Comparison of ENCODE assay signal across 13 cellular contexts in genomic region chr1:79617777-79618176, GRCh38.
DNase-seq lines count a peak whose midpoint lies in the region; ATAC-seq, FAIRE-seq and TF ChIP-seq lines count a peak whose summit lies in the region.
"Had no signal": no experiment of that assay in that cellular context is flagged by ENCODE, and none has a peak within 500 bp of the region (broad histone marks: within the 10 kb centered on the region; RNA-seq: fewer than 3 reads in every experiment).

No MANE protein-coding gene starts in this region.

- H4K20me1 ChIP-seq in OCI-LY7 (ENCODE audit: insufficient read depth, low read length) (no peaks in the 10 kb centered on the region), endothelial cell of umbilical vein (replicated peaks; ENCODE audit: control insufficient read depth, extremely low read depth, insufficient read depth, low read length) (no peaks in the 10 kb centered on the region), smooth muscle cell (ENCODE audit: low read depth) (no peaks in the 10 kb centered on the region)

- CTCF ChIA-PET in MCF 10A (lab: Yijun Ruan, JAX) (interaction anchor here (0.5 to 0.8 kb wide), 2 partner anchors 80 to 113 kb away, joined by 3 read pairs; no protein-coding TSS in a partner anchor), OCI-LY7 (lab: Charles Lee; ENCODE audit: unreplicated experiment) (no interaction called here), endothelial cell of umbilical vein (lab: Charles Lee) (no interaction called here)
- CTCF ChIA-PET in CD4-positive, alpha-beta T cell (lab: Charles Lee): no interaction called here

- no peaks in the 10 kb centered on the region for H3K9me3 Mint-ChIP-seq in MCF 10A (ENCODE audit: unreplicated experiment)
- H3K9me3 Mint-ChIP-seq in activated T-helper 17 cell treated with anti-CD3 and anti-CD28 coated beads, Interleukin-2, amount 50 U/mL, for 72 hours: no peaks in the 10 kb centered on the region
- peaks cover 4% of the 10 kb centered on the region for H3K9me3 Mint-ChIP-seq in CD4-positive, alpha-beta T cell

- H3K27me3 ChIP-seq in breast epithelium: no peaks in the 10 kb centered on the region
- no peaks in the 10 kb centered on the region for H3K27me3 ChIP-seq in endothelial cell of umbilical vein (ENCODE audit: control insufficient read depth in 2 of 2, insufficient read depth in 2 of 2, low read length in 2 of 2)
- H3K27me3 ChIP-seq in smooth muscle cell (ENCODE audit: low read depth): no peaks in the 10 kb centered on the region
- no peaks in the 10 kb centered on the region for H3K27me3 ChIP-seq in CD4-positive, alpha-beta T cell (ENCODE audit: control insufficient read depth, insufficient read depth, low read length)
- H3K27me3 ChIP-seq: neutrophil had no signal

- 75% methylated on average over 2 of the region's 2 CpGs for WGBS in smooth muscle cell (ENCODE audit: low lambda C conversion rate)

- BruUV-seq in MCF 10A (replicated peaks; lab: Mats Ljungman, UMichigan) (no TSS peak), OCI-LY7 (replicated peaks; lab: Mats Ljungman, UMichigan) (no TSS peak), endothelial cell of umbilical vein (replicated peaks; lab: Mats Ljungman, UMichigan) (no TSS peak)

- H3K79me2 ChIP-seq in OCI-LY7 (ENCODE audit: insufficient read depth, low read depth, low read length): no peaks in the 10 kb centered on the region
- no peaks in the 10 kb centered on the region for H3K79me2 ChIP-seq in endothelial cell of umbilical vein (ENCODE audit: control insufficient read depth, insufficient read depth, low read length)
- no peaks in the 10 kb centered on the region for H3K79me2 ChIP-seq in smooth muscle cell (ENCODE audit: low read depth)

- TF ChIP-seq CTCF in MCF 10A (IDR thresholded peaks at IDR 0.05; ENCODE audit: unreplicated experiment) (peak; percentile 25), breast epithelium (IDR thresholded peaks at IDR 0.05) (no peak), OCI-LY7 (conservative IDR thresholded peaks at IDR 0.05; ENCODE audit: low read length) (peak; percentile 67), endothelial cell of umbilical vein (IDR thresholded peaks at IDR 0.05; ENCODE audit: extremely low read depth in 1 of 2, insufficient read depth in 1 of 2, low read depth in 1 of 2, low read length in 2 of 2) (peak; percentile 7 to 28), smooth muscle cell (IDR thresholded peaks at IDR 0.05; ENCODE audit: borderline replicate concordance, insufficient read depth, poor library complexity, severe bottlenecking) (peak; percentile 22)
- TF ChIP-seq CTCF in CD4-positive, alpha-beta T cell (IDR thresholded peaks at IDR 0.05): no peak

- H3K4me3 ChIP-seq in breast epithelium (no peak overlapping the region), OCI-LY7 (ENCODE audit: low read depth, low read length, poor library complexity, severe bottlenecking) (no peak overlapping the region), endothelial cell of umbilical vein (replicated peaks in 1 of 3; ENCODE audit: insufficient read depth in 1 of 3, low read depth in 1 of 3, low read length in 3 of 3) (no peak overlapping the region), smooth muscle cell (no peak overlapping the region)

- no peak overlapping the region for H3K4me3 Mint-ChIP-seq in MCF 10A (ENCODE audit: unreplicated experiment)
- no peak overlapping the region for H3K4me3 Mint-ChIP-seq in activated T-helper 17 cell treated with anti-CD3 and anti-CD28 coated beads, Interleukin-2, amount 50 U/mL, for 72 hours
- H3K4me3 Mint-ChIP-seq in CD4-positive, alpha-beta T cell: no peak overlapping the region
- H3K4me3 Mint-ChIP-seq: activated CD8-positive, alpha-beta memory T cell treated with anti-CD3 and anti-CD28 coated beads, Interleukin-2, amount 10 ng/mL, durations not matched to agents 7 days and 5 days had no signal

- H3K9me1 ChIP-seq in endothelial cell of umbilical vein (replicated peaks; ENCODE audit: control insufficient read depth, extremely low read depth, insufficient read depth, low read length): no peaks in the 10 kb centered on the region

- peaks cover 6% of the 10 kb centered on the region for H3K4me1 Mint-ChIP-seq in MCF 10A (ENCODE audit: insufficient read depth, unreplicated experiment)
- no peaks in the 10 kb centered on the region for H3K4me1 Mint-ChIP-seq in activated T-helper 17 cell treated with anti-CD3 and anti-CD28 coated beads, Interleukin-2, amount 50 U/mL, for 72 hours
- no peaks in the 10 kb centered on the region for H3K4me1 Mint-ChIP-seq in CD4-positive, alpha-beta T cell (ENCODE audit: low read depth)
- H3K4me1 Mint-ChIP-seq: activated CD8-positive, alpha-beta memory T cell treated with anti-CD3 and anti-CD28 coated beads, Interleukin-2, amount 10 ng/mL, durations not matched to agents 7 days and 5 days had no signal

- POLR2A ChIA-PET in MCF 10A (lab: Yijun Ruan, JAX): no interaction called here
- POLR2A ChIA-PET in OCI-LY7 (lab: Charles Lee): interaction anchor here (0.7 kb wide), 1 partner anchor 117 kb away, joined by 3 read pairs; no protein-coding TSS in a partner anchor
- POLR2A ChIA-PET in endothelial cell of umbilical vein (lab: Charles Lee): no interaction called here
- POLR2A ChIA-PET in CD4-positive, alpha-beta T cell (lab: Charles Lee): no interaction called here

- no peaks in the 10 kb centered on the region for H3F3A ChIP-seq in smooth muscle cell (ENCODE audit: low read depth)

- H3K4me2 ChIP-seq in OCI-LY7 (ENCODE audit: low read length): no peak overlapping the region
- no peak overlapping the region for H3K4me2 ChIP-seq in endothelial cell of umbilical vein (ENCODE audit: insufficient read depth, low read length)
- no peak overlapping the region for H3K4me2 ChIP-seq in smooth muscle cell

- FAIRE-seq in endothelial cell of umbilical vein (lab: Jason Lieb, UNC): no peak
- FAIRE-seq: keratinocyte had no signal

- no peak for ATAC-seq in activated T-helper 17 cell treated with anti-CD3 and anti-CD28 coated beads, Interleukin-2, amount 50 U/mL, for 72 hours (replicated peaks)
- no peak for ATAC-seq in HG03280 (IDR thresholded peaks at IDR 0.05; ENCODE audit: unreplicated experiment)
- ATAC-seq in CD4-positive, alpha-beta T cell (ENCODE audit: poor library complexity): no peak
- ATAC-seq: activated CD8-positive, alpha-beta memory T cell treated with anti-CD3 and anti-CD28 coated beads, Interleukin-2, amount 10 ng/mL, durations not matched to agents 7 days and 5 days had no signal

- H3K9ac ChIP-seq in endothelial cell of umbilical vein (replicated peaks; ENCODE audit: extremely low read depth, insufficient read depth, low read length): no peak overlapping the region
- no peak overlapping the region for H3K9ac ChIP-seq in smooth muscle cell (ENCODE audit: low read depth)

- H3K9me3 ChIP-seq in breast epithelium (no peaks in the 10 kb centered on the region), OCI-LY7 (ENCODE audit: low read length) (peaks cover 20% of the 10 kb centered on the region; the same call in 1 of the 2 replicates), endothelial cell of umbilical vein (replicated peaks; ENCODE audit: control insufficient read depth, insufficient read depth, low read length) (no peaks in the 10 kb centered on the region), smooth muscle cell (replicated peaks; ENCODE audit: low read depth) (no peaks in the 10 kb centered on the region)
- no peaks in the 10 kb centered on the region for H3K9me3 ChIP-seq in CD4-positive, alpha-beta T cell (ENCODE audit: control insufficient read depth, low read length)
- H3K9me3 ChIP-seq: neutrophil had no signal

- H3K27ac Mint-ChIP-seq in MCF 10A (ENCODE audit: low read depth, unreplicated experiment): no peak overlapping the region
- H3K27ac Mint-ChIP-seq in activated T-helper 17 cell treated with anti-CD3 and anti-CD28 coated beads, Interleukin-2, amount 50 U/mL, for 72 hours: no peak overlapping the region
- H3K27ac Mint-ChIP-seq in CD4-positive, alpha-beta T cell: no peak overlapping the region
- H3K27ac Mint-ChIP-seq: activated CD8-positive, alpha-beta memory T cell treated with anti-CD3 and anti-CD28 coated beads, Interleukin-2, amount 10 ng/mL, durations not matched to agents 7 days and 5 days had no signal

- H3K27ac ChIP-seq in breast epithelium (no peak overlapping the region), OCI-LY7 (ENCODE audit: low read depth, low read length, poor library complexity, severe bottlenecking) (no peak overlapping the region), endothelial cell of umbilical vein (ENCODE audit: insufficient read depth, low read depth, low read length) (no peak overlapping the region), smooth muscle cell (ENCODE audit: low read depth) (no peak overlapping the region)
- H3K27ac ChIP-seq in CD4-positive, alpha-beta T cell (ENCODE audit: low read depth, low read length): no peak overlapping the region
- H3K27ac ChIP-seq: neutrophil had no signal

- intact Hi-C loops in MCF 10A (cut with micrococcal nuclease) (no loop called here), breast epithelium (cut with DNase I; ENCODE audit: low total_unique reads) (no loop called here), OCI-LY7 (cut with micrococcal nuclease; ENCODE audit: unreplicated experiment) (no loop called here), endothelial cell of umbilical vein (cut with micrococcal nuclease) (no loop called here)
- intact Hi-C loops in CD4-positive, alpha-beta T cell (cut with DNase I, micrococcal nuclease): no loop called here

- peak overlapping the region; percentile 40; the same call in 1 of the 2 replicates for H2AFZ ChIP-seq in OCI-LY7 (ENCODE audit: low read length)
- H2AFZ ChIP-seq in endothelial cell of umbilical vein (ENCODE audit: low read depth, low read length): no peak overlapping the region
- no peak overlapping the region for H2AFZ ChIP-seq in smooth muscle cell (ENCODE audit: low read depth)

- dilution Hi-C loops in endothelial cell of umbilical vein (cut with MboI; ENCODE audit: extremely low pct_ligation_motif_present, low sequenced_read_pairs): no loop called here

- H3K9me2 ChIP-seq in OCI-LY7 (ENCODE audit: insufficient read depth, low read length): no peaks in the 10 kb centered on the region

- H3K4me1 ChIP-seq in breast epithelium: no peaks in the 10 kb centered on the region
- H3K4me1 ChIP-seq in OCI-LY7 (ENCODE audit: insufficient read depth, low read length, poor library complexity, severe bottlenecking): no peaks in the 10 kb centered on the region
- H3K4me1 ChIP-seq in endothelial cell of umbilical vein (ENCODE audit: control insufficient read depth, extremely low read depth, insufficient read depth, low read length): no peaks in the 10 kb centered on the region
- H3K4me1 ChIP-seq in smooth muscle cell (ENCODE audit: low read depth): no peaks in the 10 kb centered on the region

- TF ChIP-seq POLR2A in breast epithelium (IDR thresholded peaks at IDR 0.05) (no peak), endothelial cell of umbilical vein (IDR thresholded peaks at IDR 0.05; ENCODE audit: low read depth, low read length) (no peak)

- no peaks in the 10 kb centered on the region for H3K36me3 Mint-ChIP-seq in MCF 10A (ENCODE audit: insufficient read depth, unreplicated experiment)
- no peaks in the 10 kb centered on the region for H3K36me3 Mint-ChIP-seq in activated T-helper 17 cell treated with anti-CD3 and anti-CD28 coated beads, Interleukin-2, amount 50 U/mL, for 72 hours (ENCODE audit: low read depth)
- no peaks in the 10 kb centered on the region for H3K36me3 Mint-ChIP-seq in CD4-positive, alpha-beta T cell (ENCODE audit: low read depth)
- H3K36me3 Mint-ChIP-seq: activated CD8-positive, alpha-beta memory T cell treated with anti-CD3 and anti-CD28 coated beads, Interleukin-2, amount 10 ng/mL, durations not matched to agents 7 days and 5 days had no signal

- H3K27me3 Mint-ChIP-seq in MCF 10A (ENCODE audit: insufficient read depth, unreplicated experiment): no peaks in the 10 kb centered on the region
- no peaks in the 10 kb centered on the region for H3K27me3 Mint-ChIP-seq in activated T-helper 17 cell treated with anti-CD3 and anti-CD28 coated beads, Interleukin-2, amount 50 U/mL, for 72 hours
- H3K27me3 Mint-ChIP-seq in CD4-positive, alpha-beta T cell: no peaks in the 10 kb centered on the region
- H3K27me3 Mint-ChIP-seq: activated CD8-positive, alpha-beta memory T cell treated with anti-CD3 and anti-CD28 coated beads, Interleukin-2, amount 10 ng/mL, durations not matched to agents 7 days and 5 days had no signal

- DNase-seq in MCF 10A (ENCODE audit: unreplicated experiment) (no peak), breast epithelium (ENCODE audit: low spot score in 2 of 2) (no peak), OCI-LY7 (ENCODE audit: low spot score) (peak; percentile 13), endothelial cell of umbilical vein (ENCODE audit: low read depth, low spot score) (no peak), smooth muscle cell (lab: John Stamatoyannopoulos, UW; ENCODE audit: unreplicated experiment) (no peak)
- DNase-seq in CD4-positive, alpha-beta T cell: no peak
- DNase-seq: activated CD8-positive, alpha-beta memory T cell treated with anti-CD3 and anti-CD28 coated beads, Interleukin-2, amount 10 ng/mL, durations not matched to agents 7 days and 5 days; NCI-H1694; stimulated activated naive CD4-positive, alpha-beta T cell had no signal

- H3K36me3 ChIP-seq in breast epithelium (no peaks in the 10 kb centered on the region), OCI-LY7 (ENCODE audit: insufficient read depth, low read length) (peaks cover 6% of the 10 kb centered on the region; the same call in 1 of the 2 replicates), endothelial cell of umbilical vein (ENCODE audit: control insufficient read depth in 2 of 2, extremely low read depth in 1 of 2, insufficient read depth in 2 of 2, low read length in 2 of 2) (no peaks in the 10 kb centered on the region), smooth muscle cell (ENCODE audit: low read depth) (no peaks in the 10 kb centered on the region)
- H3K36me3 ChIP-seq: neutrophil had no signal

Comparison
In these comparisons a context has a peak if more than half of its experiments do, and no peak if none do; other contexts are left out.
1. CTCF ChIP-seq: peak in MCF 10A (single experiment), OCI-LY7 (single experiment), endothelial cell of umbilical vein (2 of 2) and smooth muscle cell (single experiment); none in breast epithelium (0 of 3) and CD4-positive, alpha-beta T cell (single experiment).